29 cellular contexts compared by ENCODE assay signal in the genomic region with DNA sequence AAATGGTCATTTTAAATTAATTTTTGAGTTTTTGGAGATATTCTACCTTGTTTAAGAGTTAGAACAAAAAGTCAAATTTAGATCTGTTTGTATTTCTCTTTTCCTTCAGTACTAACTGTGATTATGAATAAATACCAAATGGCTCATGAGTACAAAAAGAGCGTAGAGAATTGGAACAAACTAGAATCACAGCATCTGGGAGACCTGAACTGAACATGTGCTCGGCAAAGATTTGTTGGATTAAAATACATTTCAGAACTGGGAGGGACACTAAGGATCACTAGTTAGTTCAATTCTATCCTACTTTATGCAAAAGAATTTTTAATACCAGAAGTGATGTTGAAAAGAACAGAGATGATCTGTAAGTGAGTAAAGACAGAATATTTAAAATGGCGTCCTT. TPM values are rescaled to one million over a fixed set of nuclear protein-coding genes. Genes with fewer than 3 reads are reported as not detected.
"Had no signal": no experiment of that assay in that cellular context is flagged by ENCODE, and none has a peak within 500 bp of the region (broad histone marks: within the 10 kb centered on the region; RNA-seq: fewer than 3 reads in every experiment).

No MANE protein-coding gene starts in this region.

- DNase-seq: stimulated activated CD4-positive, alpha-beta T cell treated with anti-CD3 and anti-CD28 coated beads, Interleukin-2, amount 100 ng/mL, for 48 hours; stimulated activated CD4-positive, alpha-beta T cell treated with anti-CD3 and anti-CD28 coated beads, Interleukin-4, amount 100 ng/mL, for 1 hour; stimulated activated CD4-positive, alpha-beta T cell treated with anti-CD3 and anti-CD28 coated beads, Interleukin-4, amount 100 ng/mL, for 24 hours; stimulated activated CD4-positive, alpha-beta T cell treated with anti-CD3 and anti-CD28 coated beads, Interleukin-4, amount 100 ng/mL, for 4 hours; stimulated activated CD8-positive, alpha-beta memory T cell treated with anti-CD3 and anti-CD28 coated beads, Interleukin-4, amount 100 ng/mL, for 48 hours; stimulated activated naive B cell treated with anti-CD40 and anti-IgM and Interleukin-4, amounts not matched to agents 10 μg/mL and 1 μg/mL and 100 μg/mL, for 72 hours; stimulated activated naive CD4-positive, alpha-beta T cell; stimulated activated naive CD4-positive, alpha-beta T cell treated with Interleukin-2 at 50 U/mL for 16 hours; stimulated activated naive CD8-positive, alpha-beta T cell treated with anti-CD3 and anti-CD28 coated beads, Interleukin-15, amount 100 ng/mL, for 72 hours; stimulated activated naive CD8-positive, alpha-beta T cell treated with anti-CD3 and anti-CD28 coated beads, Interleukin-15, Interleukin-2, amounts not matched to agents 100 U/mL and 50 U/mL, for 24 hours; stomach; substantia nigra; testis; thyroid gland; tibial artery; transverse colon; trophoblast cell; upper lobe of left lung; upper lobe of right lung; uterus had no signal

- H3K4me3 Mint-ChIP-seq: stimulated activated effector memory CD8-positive, alpha-beta T cell treated with anti-CD3 and anti-CD28 coated beads, Interleukin-12 subunit alpha, Interleukin-12 subunit beta, amount 100 ng/mL, for 72 hours; stimulated activated memory B cell treated with anti-CD40 and anti-IgM and Interleukin-4, amounts not matched to agents 10 μg/mL and 1 μg/mL and 100 μg/mL, for 72 hours; stimulated activated naive B cell treated with anti-CD40 and anti-IgM and Interleukin-4, amounts not matched to agents 10 μg/mL and 1 μg/mL and 100 μg/mL, for 72 hours; stimulated activated naive CD8-positive, alpha-beta T cell treated with anti-CD3 and anti-CD28 coated beads, Interleukin-15, amount 100 ng/mL, for 72 hours; stimulated activated naive CD8-positive, alpha-beta T cell treated with anti-CD3 and anti-CD28 coated beads, Interleukin-15, Interleukin-2, amounts not matched to agents 100 ng/mL and 50 ng/mL, for 24 hours; type B pancreatic cell had no signal

- H3K27me3 Mint-ChIP-seq: stimulated activated memory B cell treated with anti-CD40 and anti-IgM and Interleukin-4, amounts not matched to agents 10 μg/mL and 1 μg/mL and 100 μg/mL, for 72 hours; stimulated activated naive B cell treated with anti-CD40 and anti-IgM and Interleukin-4, amounts not matched to agents 10 μg/mL and 1 μg/mL and 100 μg/mL, for 72 hours; stimulated activated naive CD8-positive, alpha-beta T cell treated with anti-CD3 and anti-CD28 coated beads, Interleukin-15, amount 100 ng/mL, for 72 hours; stimulated activated naive CD8-positive, alpha-beta T cell treated with anti-CD3 and anti-CD28 coated beads, Interleukin-15, Interleukin-2, amounts not matched to agents 100 ng/mL and 50 ng/mL, for 24 hours; type B pancreatic cell had no signal

- H3K27ac Mint-ChIP-seq: stimulated activated effector memory CD8-positive, alpha-beta T cell treated with anti-CD3 and anti-CD28 coated beads, Interleukin-12 subunit alpha, Interleukin-12 subunit beta, amount 100 ng/mL, for 72 hours; stimulated activated memory B cell treated with anti-CD40 and anti-IgM and Interleukin-4, amounts not matched to agents 10 μg/mL and 1 μg/mL and 100 μg/mL, for 72 hours; stimulated activated naive B cell treated with anti-CD40 and anti-IgM and Interleukin-4, amounts not matched to agents 10 μg/mL and 1 μg/mL and 100 μg/mL, for 72 hours; stimulated activated naive CD8-positive, alpha-beta T cell treated with anti-CD3 and anti-CD28 coated beads, Interleukin-15, amount 100 ng/mL, for 72 hours; stimulated activated naive CD8-positive, alpha-beta T cell treated with anti-CD3 and anti-CD28 coated beads, Interleukin-15, Interleukin-2, amounts not matched to agents 100 ng/mL and 50 ng/mL, for 24 hours; type B pancreatic cell had no signal

- H3K9me3 Mint-ChIP-seq: stimulated activated memory B cell treated with anti-CD40 and anti-IgM and Interleukin-4, amounts not matched to agents 10 μg/mL and 1 μg/mL and 100 μg/mL, for 72 hours; stimulated activated naive B cell treated with anti-CD40 and anti-IgM and Interleukin-4, amounts not matched to agents 10 μg/mL and 1 μg/mL and 100 μg/mL, for 72 hours; stimulated activated naive CD8-positive, alpha-beta T cell treated with anti-CD3 and anti-CD28 coated beads, Interleukin-15, amount 100 ng/mL, for 72 hours; stimulated activated naive CD8-positive, alpha-beta T cell treated with anti-CD3 and anti-CD28 coated beads, Interleukin-15, Interleukin-2, amounts not matched to agents 100 ng/mL and 50 ng/mL, for 24 hours; type B pancreatic cell had no signal

- H3K36me3 Mint-ChIP-seq: stimulated activated effector memory CD8-positive, alpha-beta T cell treated with anti-CD3 and anti-CD28 coated beads, Interleukin-12 subunit alpha, Interleukin-12 subunit beta, amount 100 ng/mL, for 72 hours; stimulated activated memory B cell treated with anti-CD40 and anti-IgM and Interleukin-4, amounts not matched to agents 10 μg/mL and 1 μg/mL and 100 μg/mL, for 72 hours; stimulated activated naive B cell treated with anti-CD40 and anti-IgM and Interleukin-4, amounts not matched to agents 10 μg/mL and 1 μg/mL and 100 μg/mL, for 72 hours; type B pancreatic cell had no signal

- H3K4me1 Mint-ChIP-seq: stimulated activated effector memory CD8-positive, alpha-beta T cell treated with anti-CD3 and anti-CD28 coated beads, Interleukin-12 subunit alpha, Interleukin-12 subunit beta, amount 100 ng/mL, for 72 hours; stimulated activated memory B cell treated with anti-CD40 and anti-IgM and Interleukin-4, amounts not matched to agents 10 μg/mL and 1 μg/mL and 100 μg/mL, for 72 hours; stimulated activated naive B cell treated with anti-CD40 and anti-IgM and Interleukin-4, amounts not matched to agents 10 μg/mL and 1 μg/mL and 100 μg/mL, for 72 hours; stimulated activated naive CD8-positive, alpha-beta T cell treated with anti-CD3 and anti-CD28 coated beads, Interleukin-15, amount 100 ng/mL, for 72 hours had no signal

- ATAC-seq: stimulated activated effector memory CD8-positive, alpha-beta T cell treated with anti-CD3 and anti-CD28 coated beads, Interleukin-12 subunit alpha, Interleukin-12 subunit beta, amount 100 ng/mL, for 72 hours; stimulated activated memory B cell treated with anti-CD40 and anti-IgM and Interleukin-4, amounts not matched to agents 10 μg/mL and 1 μg/mL and 100 μg/mL, for 72 hours; stimulated activated naive B cell treated with anti-CD40 and anti-IgM and Interleukin-4, amounts not matched to agents 10 μg/mL and 1 μg/mL and 100 μg/mL, for 72 hours; stimulated activated naive CD8-positive, alpha-beta T cell treated with anti-CD3 and anti-CD28 coated beads, Interleukin-15, amount 100 ng/mL, for 72 hours; stimulated activated naive CD8-positive, alpha-beta T cell treated with anti-CD3 and anti-CD28 coated beads, Interleukin-15, Interleukin-2, amounts not matched to agents 100 U/mL and 50 U/mL, for 24 hours; upper lobe of right lung had no signal

RNA-seq across cellular contexts. Expression of gene OLFM3, which starts 19.5 kb away (rescaled TPM):
- total RNA-seq: subcutaneous adipose tissue, suprapubic skin, thoracic aorta, tibial nerve, upper lobe of left lung, upper lobe of right lung, ureter had no signal
